ENCODE assay signal across 20 cellular contexts in genomic region chr2:61969376-61969775, GRCh38.
DNase-seq lines count a peak whose midpoint lies in the region; ATAC-seq and TF ChIP-seq lines count a peak whose summit lies in the region.
"Had no signal": no experiment of that assay in that cellular context is flagged by ENCODE, and none has a peak within 500 bp of the region (broad histone marks: within the 10 kb centered on the region; RNA-seq: fewer than 3 reads in every experiment).

No MANE protein-coding gene starts in this region.

- BruUV-seq in Caco-2 (replicated peaks; lab: Mats Ljungman, UMichigan), result no TSS peak

- H3K4me3 Mint-ChIP-seq in Caco-2 (ENCODE audit: unreplicated experiment), result no peak overlapping the region
- H3K4me3 Mint-ChIP-seq: CD14-positive monocyte; neural crest cell; stimulated activated naive CD8-positive, alpha-beta T cell treated with anti-CD3 and anti-CD28 coated beads, Interleukin-15, Interleukin-2, amounts not matched to agents 100 ng/mL and 50 ng/mL, for 24 hours had no signal

- H3K27ac Mint-ChIP-seq in Caco-2 (ENCODE audit: unreplicated experiment), result no peak overlapping the region
- H3K27ac Mint-ChIP-seq: CD14-positive monocyte; stimulated activated naive CD8-positive, alpha-beta T cell treated with anti-CD3 and anti-CD28 coated beads, Interleukin-15, Interleukin-2, amounts not matched to agents 100 ng/mL and 50 ng/mL, for 24 hours had no signal

- H3K27ac ChIP-seq in left ventricle myocardium inferior (replicated peaks) (peak overlapping the region; percentile 28), heart right ventricle (peak overlapping the region in 3 of 10 donors; percentile 4 to 11 (median 8)), aorta (ENCODE audit: low read depth in 1 of 2, low read length in 2 of 2) (peak overlapping the region in 1 of 2 donors; percentile 57)
- H3K27ac ChIP-seq: breast epithelium, KMS-11, Peyer's patch had no signal

- no peaks in the 10 kb centered on the region for H3K36me3 ChIP-seq in left ventricle myocardium inferior
- H3K36me3 ChIP-seq in heart right ventricle, result no peaks in the 10 kb centered on the region
- H3K36me3 ChIP-seq in aorta (ENCODE audit: control insufficient read depth in 1 of 2, insufficient read depth in 2 of 2, low read length in 1 of 2), result no peaks in the 10 kb centered on the region
- H3K36me3 ChIP-seq in Caco-2 (ENCODE audit: control insufficient read depth, insufficient read depth, low read length), result no peaks in the 10 kb centered on the region
- H3K36me3 ChIP-seq: breast epithelium, Peyer's patch had no signal

- no peak for DNase-seq in left ventricle myocardium inferior
- no peak for DNase-seq in heart right ventricle
- DNase-seq in NCI-H446 treated with DMSO at 0.1 percent for 48 hours (lab: John Stamatoyannopoulos, UW), result peak; percentile 66
- peak; percentile 28 for DNase-seq in fibroblast of pulmonary artery (ENCODE audit: low read depth)
- DNase-seq in aorta, result no peak
- no peak for DNase-seq in Caco-2
- DNase-seq: activated gamma-delta T cell treated with Interleukin-2 at 50 U/mL for 16 hours; activated T-cell treated with anti-CD3 and anti-CD28 coated beads, Interleukin-2, amount 50 U/mL, for 1 hour; effector CD8-positive, alpha-beta T cell; GF-D8; NCI-H1930; NCI-H510A; Peyer's patch; T-helper 1 cell had no signal

- TF ChIP-seq CTCF in left ventricle myocardium inferior (IDR thresholded peaks at IDR 0.05; ENCODE audit: borderline replicate concordance) (no peak), heart right ventricle (IDR thresholded peaks at IDR 0.05) (no peak), fibroblast of pulmonary artery (IDR thresholded peaks at IDR 0.05; ENCODE audit: low read length, missing control alignments) (no peak), Caco-2 (IDR thresholded peaks at IDR 0.05; ENCODE audit: insufficient read depth in 1 of 2, low read depth in 1 of 2, low read length in 1 of 2, severe bottlenecking in 1 of 2, unreplicated experiment in 1 of 2) (no peak)

- H3K9me3 Mint-ChIP-seq in Caco-2 (ENCODE audit: unreplicated experiment), result no peaks in the 10 kb centered on the region
- H3K9me3 Mint-ChIP-seq: CD14-positive monocyte; neural crest cell; stimulated activated naive CD8-positive, alpha-beta T cell treated with anti-CD3 and anti-CD28 coated beads, Interleukin-15, Interleukin-2, amounts not matched to agents 100 ng/mL and 50 ng/mL, for 24 hours had no signal

- 44 to 55% methylated on average over 1 of the region's 1 CpG for WGBS in heart right ventricle, 2 donors
- WGBS in aorta, 2 donors, result 46 to 58% methylated on average over 1 of the region's 1 CpG

- H3K4me3 ChIP-seq in left ventricle myocardium inferior (no peak overlapping the region), heart right ventricle (no peak overlapping the region), fibroblast of pulmonary artery (replicated peaks; ENCODE audit: low read depth, low read length) (no peak overlapping the region), aorta (ENCODE audit: low read length in 2 of 2) (no peak overlapping the region), Caco-2 (ENCODE audit: low read depth, low read length) (no peak overlapping the region)
- H3K4me3 ChIP-seq: breast epithelium, Peyer's patch had no signal

- CTCF ChIA-PET in Caco-2 (lab: Charles Lee), result no interaction called here

- intact Hi-C loops in left ventricle myocardium inferior (cut with micrococcal nuclease), result no loop called here
- intact Hi-C loops in heart right ventricle (cut with DNase I), result loop anchor here in 1 of 10 donors (5.0 kb wide), 1 partner anchor 42 kb away; no protein-coding TSS in a partner anchor
- intact Hi-C loops in aorta (cut with DNase I), result no loop called here
- intact Hi-C loops in Caco-2 (cut with micrococcal nuclease; ENCODE audit: unreplicated experiment), result no loop called here

- ATAC-seq in heart right ventricle (no peak), GM21528 (IDR thresholded peaks at IDR 0.05; ENCODE audit: low FRiP score, unreplicated experiment) (no peak), aorta (ENCODE audit: low FRiP score) (no peak)

- POLR2A ChIA-PET in Caco-2 (lab: Charles Lee), result no interaction called here

- H3K4me1 ChIP-seq in left ventricle myocardium inferior, result peaks cover 26% of the 10 kb centered on the region
- peaks cover 0 to 28% (median 19%) of the 10 kb centered on the region in 9 donors for H3K4me1 ChIP-seq in heart right ventricle
- peaks cover 0 to 4% of the 10 kb centered on the region in 2 donors for H3K4me1 ChIP-seq in aorta (ENCODE audit: control insufficient read depth in 1 of 2, insufficient read depth in 2 of 2, low read length in 2 of 2)
- H3K4me1 ChIP-seq in Caco-2, result peaks cover 22% of the 10 kb centered on the region
- H3K4me1 ChIP-seq: breast epithelium, Peyer's patch had no signal

- no peaks in the 10 kb centered on the region for H3K27me3 ChIP-seq in left ventricle myocardium inferior (ENCODE audit: low read depth)
- no peaks in the 10 kb centered on the region for H3K27me3 ChIP-seq in heart right ventricle
- H3K27me3 ChIP-seq in aorta (ENCODE audit: control insufficient read depth in 1 of 2, insufficient read depth in 2 of 2, low read length in 1 of 2), result no peaks in the 10 kb centered on the region
- H3K27me3 ChIP-seq in Caco-2 (replicated peaks; ENCODE audit: control insufficient read depth, insufficient read depth, low read length), result no peaks in the 10 kb centered on the region
- H3K27me3 ChIP-seq: breast epithelium, Peyer's patch had no signal

- peaks cover 8% of the 10 kb centered on the region for H3K4me1 Mint-ChIP-seq in Caco-2 (ENCODE audit: low read depth, unreplicated experiment)
- H3K4me1 Mint-ChIP-seq: CD14-positive monocyte had no signal

- no peaks in the 10 kb centered on the region for H3K36me3 Mint-ChIP-seq in Caco-2 (ENCODE audit: insufficient read depth, unreplicated experiment)

- H3K27me3 Mint-ChIP-seq in Caco-2 (ENCODE audit: insufficient read depth, unreplicated experiment), result no peaks in the 10 kb centered on the region
- H3K27me3 Mint-ChIP-seq: stimulated activated naive CD8-positive, alpha-beta T cell treated with anti-CD3 and anti-CD28 coated beads, Interleukin-15, Interleukin-2, amounts not matched to agents 100 ng/mL and 50 ng/mL, for 24 hours had no signal

- H3K9me3 ChIP-seq in left ventricle myocardium inferior (replicated peaks) (no peaks in the 10 kb centered on the region), heart right ventricle (no peaks in the 10 kb centered on the region), aorta (ENCODE audit: control insufficient read depth, low read length) (no peaks in the 10 kb centered on the region), Caco-2 (no peaks in the 10 kb centered on the region)
- H3K9me3 ChIP-seq: breast epithelium, Peyer's patch had no signal

Comparison
In these comparisons a context has a peak if more than half of its experiments do, and no peak if none do; other contexts are left out.
1. DNase-seq: peak in NCI-H446 treated with DMSO at 0.1 percent for 48 hours (single experiment) and fibroblast of pulmonary artery (single experiment); none in left ventricle myocardium inferior (single experiment), heart right ventricle (0 of 2), aorta (0 of 2) and Caco-2 (0 of 2).